ENCODE assay signal across 8 cellular contexts in genomic region chr22:25403284-25403606, GRCh38.
DNase-seq lines count a peak whose midpoint lies in the region; ATAC-seq and TF ChIP-seq lines count a peak whose summit lies in the region.

No MANE protein-coding gene starts in this region.

- no peak for TF ChIP-seq CTCF in adrenal gland (IDR thresholded peaks at IDR 0.05)
- TF ChIP-seq CTCF in lower lobe of right lung (IDR thresholded peaks at IDR 0.05), result no peak
- no peak for TF ChIP-seq CTCF in type B pancreatic cell (conservative IDR thresholded peaks at IDR 0.05)

- H3K36me3 Mint-ChIP-seq in activated T-cell treated with anti-CD3 and anti-CD28 coated beads, Interleukin-2, amount 50 U/mL, for 72 hours (ENCODE audit: insufficient read depth in 2 of 2), result no peaks in the 10 kb centered on the region
- no peaks in the 10 kb centered on the region for H3K36me3 Mint-ChIP-seq in type B pancreatic cell

- H3K27ac Mint-ChIP-seq in activated T-cell treated with anti-CD3 and anti-CD28 coated beads, Interleukin-2, amount 50 U/mL, for 72 hours, result peak overlapping the region; percentile 11
- H3K27ac Mint-ChIP-seq in type B pancreatic cell, result peak overlapping the region; percentile 88

- no peak for DNase-seq in activated T-cell treated with anti-CD3 and anti-CD28 coated beads, Interleukin-2, amount 50 U/mL, for 72 hours
- DNase-seq in activated T-cell treated with anti-CD3 and anti-CD28 coated beads for 4 hours (no peak), adrenal gland (no peak), lower lobe of right lung (no peak), type B pancreatic cell (ENCODE audit: extremely low spot score, unreplicated experiment) (no peak), HPDE6-E6E7 (ENCODE audit: extremely low spot score) (no peak), inferior parietal cortex (ENCODE audit: extremely low spot score) (no peak)

- H3K9me3 ChIP-seq in adrenal gland (replicated peaks in 1 of 3) (no peaks in the 10 kb centered on the region), lower lobe of right lung (no peaks in the 10 kb centered on the region)

- H3K4me1 ChIP-seq in adrenal gland (replicated peaks in 1 of 2) (peaks cover 28 to 44% of the 10 kb centered on the region in 2 donors), lower lobe of right lung (peaks cover 55% of the 10 kb centered on the region)

- H3K4me1 Mint-ChIP-seq in activated T-cell treated with anti-CD3 and anti-CD28 coated beads, Interleukin-2, amount 50 U/mL, for 72 hours (ENCODE audit: low read depth), result peaks cover 63% of the 10 kb centered on the region
- peaks cover 40% of the 10 kb centered on the region for H3K4me1 Mint-ChIP-seq in type B pancreatic cell (ENCODE audit: unreplicated experiment)

- H3K4me3 ChIP-seq in adrenal gland, result peak overlapping the region in 1 of 4 donors; percentile 100
- H3K4me3 ChIP-seq in lower lobe of right lung, result peak overlapping the region; percentile 71

- H3K36me3 ChIP-seq in adrenal gland (replicated peaks in 1 of 2) (no peaks in the 10 kb centered on the region), lower lobe of right lung (no peaks in the 10 kb centered on the region)

- H3K27ac ChIP-seq in adrenal gland (peak overlapping the region; percentile 3 to 94 (median 78)), lower lobe of right lung (peak overlapping the region; percentile 90)

- H3K27me3 ChIP-seq in adrenal gland (no peaks in the 10 kb centered on the region), lower lobe of right lung (ENCODE audit: low read depth) (no peaks in the 10 kb centered on the region)

- TF ChIP-seq POLR2A in adrenal gland (IDR thresholded peaks at IDR 0.05), result no peak

- ATAC-seq in activated T-cell treated with anti-CD3 and anti-CD28 coated beads, Interleukin-2, amount 50 U/mL, for 72 hours (replicated peaks in 1 of 2), result no peak
- ATAC-seq in lower lobe of right lung (peak in 1 of 2 donors; percentile 2), HG02642 (IDR thresholded peaks at IDR 0.05; ENCODE audit: poor library complexity, unreplicated experiment) (no peak)

- intact Hi-C loops in adrenal gland (cut with DNase I), result loop anchor here in 1 of 2 donors (5.0 kb wide), 1 partner anchor 36 kb away; no protein-coding TSS in a partner anchor
- intact Hi-C loops in lower lobe of right lung (cut with DNase I), result no loop called here

- no peaks in the 10 kb centered on the region for H3K9me3 Mint-ChIP-seq in activated T-cell treated with anti-CD3 and anti-CD28 coated beads, Interleukin-2, amount 50 U/mL, for 72 hours
- H3K9me3 Mint-ChIP-seq in type B pancreatic cell, result no peaks in the 10 kb centered on the region

- WGBS in adrenal gland, 4 donors, result 16 to 27% (median 22%) methylated on average over 6 of the region's 6 CpGs

- peak overlapping the region; percentile 77 to 87 for H3K4me3 Mint-ChIP-seq in activated T-cell treated with anti-CD3 and anti-CD28 coated beads, Interleukin-2, amount 50 U/mL, for 72 hours
- H3K4me3 Mint-ChIP-seq in type B pancreatic cell, result peak overlapping the region; percentile 96

- H3K27me3 Mint-ChIP-seq in activated T-cell treated with anti-CD3 and anti-CD28 coated beads, Interleukin-2, amount 50 U/mL, for 72 hours (ENCODE audit: low read depth), result no peaks in the 10 kb centered on the region
- H3K27me3 Mint-ChIP-seq in type B pancreatic cell, result peaks cover 3% of the 10 kb centered on the region
